7 cellular contexts compared by ENCODE assay signal in the genomic region with DNA sequence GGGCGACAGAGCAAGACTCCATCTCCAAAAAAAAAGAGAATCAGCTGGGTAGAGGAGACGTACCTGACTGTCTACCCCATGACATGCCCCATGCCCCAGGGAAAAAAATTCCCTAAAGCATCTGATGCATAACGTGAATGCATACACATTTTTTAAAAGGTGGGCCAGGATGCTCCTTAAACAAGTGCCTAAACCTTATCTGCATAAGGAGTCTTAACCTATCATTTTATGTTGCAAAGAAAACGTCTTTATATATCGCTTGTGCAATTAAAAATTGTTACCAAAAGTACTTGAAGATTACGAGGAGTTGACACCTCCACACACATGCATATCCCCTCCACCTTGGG.
DNase-seq lines count a peak whose midpoint lies in the region; ATAC-seq and TF ChIP-seq lines count a peak whose summit lies in the region.
"Not testable (repeated sequence)": the region's sequence is repeated elsewhere in the genome, so short reads cannot be mapped to it uniquely, and the experiment has no call there.

No MANE protein-coding gene starts in this region.

- peaks cover 78% of the 10 kb centered on the region for H3K79me2 ChIP-seq in DND-41 (ENCODE audit: insufficient read depth, low read length)

- 94% methylated on average over 6 of the region's 6 CpGs for WGBS in endodermal cell (ENCODE audit: insufficient coverage in 1 of 2, insufficient read length in 1 of 2), 2 experiments
- WGBS in sigmoid colon, 2 donors: 87 to 88% methylated on average over 6 of the region's 6 CpGs

- TF ChIP-seq CTCF in DND-41 (IDR thresholded peaks at IDR 0.05; ENCODE audit: borderline replicate concordance, extremely low read depth, low read length, poor library complexity, severe bottlenecking); Panc1 (IDR thresholded peaks at IDR 0.05); endodermal cell (conservative IDR thresholded peaks at IDR 0.05); sigmoid colon (IDR thresholded peaks at IDR 0.05): not testable (repeated sequence)

- H3K9ac ChIP-seq in DND-41 (ENCODE audit: low read depth, low read length); endodermal cell (ENCODE audit: extremely low read depth, low read length, poor library complexity, severe bottlenecking): not testable (repeated sequence)

- H3K27me3 Mint-ChIP-seq in activated CD4-positive, alpha-beta T cell treated with anti-CD3 and anti-CD28 coated beads, Interleukin-2, amount 10 ng/mL, durations not matched to agents 7 days and 5 days; activated naive CD4-positive, alpha-beta T cell treated with anti-CD3 and anti-CD28 coated beads, Interleukin-2, amount 50 U/mL, for 24 hours; endodermal cell (ENCODE audit: insufficient read depth): not testable (repeated sequence)

- peak; percentile 5 for DNase-seq in DND-41
- DNase-seq in Panc1 (ENCODE audit: low read depth, low spot score); endodermal cell; sigmoid colon: not testable (repeated sequence)
- peak; percentile 6 for DNase-seq in activated CD4-positive, alpha-beta T cell treated with anti-CD3 and anti-CD28 coated beads, Interleukin-2, amount 10 ng/mL, durations not matched to agents 7 days and 5 days
- DNase-seq in middle frontal gyrus (ENCODE audit: extremely low spot score, low spot score): peak; percentile 0

- H2AFZ ChIP-seq in DND-41 (ENCODE audit: low read depth, low read length): not testable (repeated sequence)

- POLR2A ChIA-PET in Panc1 (lab: Charles Lee); activated CD4-positive, alpha-beta T cell treated with anti-CD3 and anti-CD28 coated beads, Interleukin-2, amount 10 ng/mL, durations not matched to agents 7 days and 5 days (lab: Charles Lee): not testable (repeated sequence)

- intact Hi-C loops in Panc1 (cut with micrococcal nuclease; ENCODE audit: unreplicated experiment); sigmoid colon (cut with DNase I): not testable (repeated sequence)

- H4K20me1 ChIP-seq in DND-41 (ENCODE audit: insufficient read depth, low read length): peaks cover 33% of the 10 kb centered on the region; the same call in 1 of the 2 replicates

- peak overlapping the region; percentile 32 for H3K4me3 Mint-ChIP-seq in activated CD4-positive, alpha-beta T cell treated with anti-CD3 and anti-CD28 coated beads, Interleukin-2, amount 10 ng/mL, durations not matched to agents 7 days and 5 days
- H3K4me3 Mint-ChIP-seq in activated naive CD4-positive, alpha-beta T cell treated with anti-CD3 and anti-CD28 coated beads, Interleukin-2, amount 50 U/mL, for 24 hours: peak overlapping the region; percentile 59
- peak overlapping the region; percentile 78 for H3K4me3 Mint-ChIP-seq in endodermal cell

- peaks cover 42% of the 10 kb centered on the region for H3K4me1 ChIP-seq in DND-41 (ENCODE audit: insufficient read depth, low read length)
- peaks cover 27% of the 10 kb centered on the region for H3K4me1 ChIP-seq in Panc1 (ENCODE audit: control insufficient read depth, insufficient read depth, low read length)
- not testable (repeated sequence) for H3K4me1 ChIP-seq in endodermal cell (ENCODE audit: control insufficient read depth, insufficient read depth, low read length)
- peaks cover 0 to 42% (median 27%) of the 10 kb centered on the region in 4 donors for H3K4me1 ChIP-seq in sigmoid colon

- H3K27ac ChIP-seq in DND-41 (ENCODE audit: low read length); endodermal cell (ENCODE audit: low read depth, low read length): not testable (repeated sequence)
- H3K27ac ChIP-seq in Panc1 (ENCODE audit: low read length) (peak overlapping the region; percentile 49), sigmoid colon (peak overlapping the region; percentile 89 to 99 (median 94))

- not testable (repeated sequence) for H3K9me3 ChIP-seq in DND-41 (ENCODE audit: insufficient read depth, low read length, severe bottlenecking); Panc1 (ENCODE audit: control insufficient read depth, insufficient read depth, low read depth, low read length); endodermal cell (ENCODE audit: control insufficient read depth, low read length); sigmoid colon

- H3K4me3 ChIP-seq in DND-41 (ENCODE audit: low read depth in 1 of 2, low read length in 2 of 2); Panc1 (ENCODE audit: low read depth in 2 of 2, low read length in 2 of 2); endodermal cell (ENCODE audit: low read length); sigmoid colon: not testable (repeated sequence)

- BruUV-seq in Panc1 (replicated peaks; lab: Mats Ljungman, UMichigan): not testable (repeated sequence)

- peak overlapping the region; percentile 95 for H3K27ac Mint-ChIP-seq in activated CD4-positive, alpha-beta T cell treated with anti-CD3 and anti-CD28 coated beads, Interleukin-2, amount 10 ng/mL, durations not matched to agents 7 days and 5 days
- peak overlapping the region; percentile 52 for H3K27ac Mint-ChIP-seq in activated naive CD4-positive, alpha-beta T cell treated with anti-CD3 and anti-CD28 coated beads, Interleukin-2, amount 50 U/mL, for 24 hours
- H3K27ac Mint-ChIP-seq in endodermal cell: peak overlapping the region; percentile 80

- not testable (repeated sequence) for ATAC-seq in DND-41 (ENCODE audit: insufficient read depth, low read depth); Panc1

- not testable (repeated sequence) for H3K27me3 ChIP-seq in DND-41 (ENCODE audit: insufficient read depth, low read length, poor library complexity); Panc1 (ENCODE audit: control insufficient read depth, insufficient read depth, low read length); endodermal cell (ENCODE audit: control insufficient read depth, insufficient read depth, low read length, poor library complexity, severe bottlenecking); sigmoid colon

- peaks cover 38% of the 10 kb centered on the region for H3K4me1 Mint-ChIP-seq in activated CD4-positive, alpha-beta T cell treated with anti-CD3 and anti-CD28 coated beads, Interleukin-2, amount 10 ng/mL, durations not matched to agents 7 days and 5 days
- H3K4me1 Mint-ChIP-seq in activated naive CD4-positive, alpha-beta T cell treated with anti-CD3 and anti-CD28 coated beads, Interleukin-2, amount 50 U/mL, for 24 hours: peaks cover 30% of the 10 kb centered on the region
- peaks cover 20% of the 10 kb centered on the region for H3K4me1 Mint-ChIP-seq in endodermal cell

- in situ Hi-C loops in Panc1 (cut with HindIII; ENCODE audit: low pct_unique_long_range_greater_than_20kb, low sequenced_read_pairs): not testable (repeated sequence)

- H3K4me2 ChIP-seq in DND-41 (ENCODE audit: insufficient read depth, low read length): not testable (repeated sequence)

- not testable (repeated sequence) for H3K9me3 Mint-ChIP-seq in activated CD4-positive, alpha-beta T cell treated with anti-CD3 and anti-CD28 coated beads, Interleukin-2, amount 10 ng/mL, durations not matched to agents 7 days and 5 days; activated naive CD4-positive, alpha-beta T cell treated with anti-CD3 and anti-CD28 coated beads, Interleukin-2, amount 50 U/mL, for 24 hours; endodermal cell

- peaks cover 21% of the 10 kb centered on the region for H3K36me3 Mint-ChIP-seq in activated CD4-positive, alpha-beta T cell treated with anti-CD3 and anti-CD28 coated beads, Interleukin-2, amount 10 ng/mL, durations not matched to agents 7 days and 5 days (ENCODE audit: low read depth)
- H3K36me3 Mint-ChIP-seq in activated naive CD4-positive, alpha-beta T cell treated with anti-CD3 and anti-CD28 coated beads, Interleukin-2, amount 50 U/mL, for 24 hours: not testable (repeated sequence)
- peaks cover 30% of the 10 kb centered on the region for H3K36me3 Mint-ChIP-seq in endodermal cell (ENCODE audit: low read depth)

- H3K36me3 ChIP-seq in DND-41 (ENCODE audit: insufficient read depth, low read length) (peaks cover 16% of the 10 kb centered on the region), endodermal cell (ENCODE audit: control insufficient read depth, insufficient read depth, low read length) (peaks cover 17% of the 10 kb centered on the region)
- not testable (repeated sequence) for H3K36me3 ChIP-seq in Panc1 (ENCODE audit: control insufficient read depth, insufficient read depth, low read length); sigmoid colon

- CTCF ChIA-PET in Panc1 (lab: Charles Lee); activated CD4-positive, alpha-beta T cell treated with anti-CD3 and anti-CD28 coated beads, Interleukin-2, amount 10 ng/mL, durations not matched to agents 7 days and 5 days (lab: Charles Lee): not testable (repeated sequence)

- TF ChIP-seq EP300 in sigmoid colon (IDR thresholded peaks at IDR 0.05): not testable (repeated sequence)

- not testable (repeated sequence) for TF ChIP-seq POLR2A in sigmoid colon (IDR thresholded peaks at IDR 0.05)
